34 cellular contexts compared by ENCODE assay signal in genomic region chr16:11292076-11292748, GRCh38. TPM values are rescaled to one million over a fixed set of nuclear protein-coding genes. Genes with fewer than 3 reads are reported as not detected.
"Had no signal": no experiment of that assay in that cellular context is flagged by ENCODE, and none has a peak within 500 bp of the region (broad histone marks: within the 10 kb centered on the region; RNA-seq: fewer than 3 reads in every experiment).

No MANE protein-coding gene starts in this region.

- H3K27me3 ChIP-seq: ascending aorta, breast epithelium, cardiac muscle cell, dorsolateral prefrontal cortex, esophagus muscularis mucosa, gastrocnemius medialis, heart left ventricle had no signal

- H3K36me3 ChIP-seq: ascending aorta, breast epithelium, cardiac muscle cell, esophagus muscularis mucosa, gastrocnemius medialis, heart left ventricle had no signal

- H3K4me3 ChIP-seq: ascending aorta, breast epithelium, cardiac muscle cell, coronary artery, dorsolateral prefrontal cortex, esophagus muscularis mucosa, gastrocnemius medialis, heart left ventricle had no signal

- H3K27ac Mint-ChIP-seq: activated CD4-positive, alpha-beta memory T cell treated with anti-CD3 and anti-CD28 coated beads, Interleukin-2, amount 10 ng/mL, durations not matched to agents 7 days and 5 days; activated naive CD4-positive, alpha-beta T cell treated with anti-CD3 and anti-CD28 coated beads, Interleukin-2, amount 50 U/mL, for 72 hours; activated T-cell treated with anti-CD3 and anti-CD28 coated beads, Interleukin-2, amount 50 U/mL, for 24 hours; activated T-cell treated with anti-CD3 and anti-CD28 coated beads, Interleukin-2, amount 50 U/mL, for 72 hours; brain; dendritic cell treated with granulocyte-macrophage colony-stimulating factor and Interleukin-4, amounts not matched to agents 40 ng/mL and 50 ng/mL, for 4 days; endodermal cell; T-helper 17 cell; T-helper 2 cell treated with Interferon-gamma antibody and Interleukin-4, amounts not matched to agents 5 μg/mL and 100 μg/mL, for 36 hours had no signal

- H3K9me3 Mint-ChIP-seq: activated CD4-positive, alpha-beta memory T cell treated with anti-CD3 and anti-CD28 coated beads, Interleukin-2, amount 10 ng/mL, durations not matched to agents 7 days and 5 days; activated CD4-positive, alpha-beta T cell treated with anti-CD3 and anti-CD28 coated beads, Interleukin-2, amount 10 ng/mL, durations not matched to agents 7 days and 5 days; activated naive CD4-positive, alpha-beta T cell treated with anti-CD3 and anti-CD28 coated beads, Interleukin-2, amount 10 ng/mL, durations not matched to agents 7 days and 5 days; activated naive CD4-positive, alpha-beta T cell treated with anti-CD3 and anti-CD28 coated beads, Interleukin-2, amount 50 U/mL, for 72 hours; activated naive CD8-positive, alpha-beta T cell treated with anti-CD3 and anti-CD28 coated beads, Interleukin-2, amount 10 ng/mL, durations not matched to agents 7 days and 5 days; activated T-cell treated with anti-CD3 and anti-CD28 coated beads, Interleukin-2, amount 50 U/mL, for 24 hours; activated T-cell treated with anti-CD3 and anti-CD28 coated beads, Interleukin-2, amount 50 U/mL, for 72 hours; central memory CD8-positive, alpha-beta T cell; dendritic cell treated with granulocyte-macrophage colony-stimulating factor and Interleukin-4, amounts not matched to agents 40 ng/mL and 50 ng/mL, for 4 days; endodermal cell; T-helper 2 cell treated with Interferon-gamma antibody and Interleukin-4, amounts not matched to agents 5 μg/mL and 100 μg/mL, for 36 hours had no signal

- ATAC-seq: activated naive CD4-positive, alpha-beta T cell treated with anti-CD3 and anti-CD28 coated beads, Interleukin-2, amount 50 U/mL, for 72 hours; activated T-cell treated with anti-CD3 and anti-CD28 coated beads, Interleukin-2, amount 50 U/mL, for 72 hours; foreskin keratinocyte; gastrocnemius medialis; heart left ventricle; T-helper 17 cell had no signal

- H3K4me3 Mint-ChIP-seq: activated CD4-positive, alpha-beta memory T cell treated with anti-CD3 and anti-CD28 coated beads, Interleukin-2, amount 10 ng/mL, durations not matched to agents 7 days and 5 days; activated CD4-positive, alpha-beta T cell treated with anti-CD3 and anti-CD28 coated beads, Interleukin-2, amount 10 ng/mL, durations not matched to agents 7 days and 5 days; activated naive CD4-positive, alpha-beta T cell treated with anti-CD3 and anti-CD28 coated beads, Interleukin-2, amount 10 ng/mL, durations not matched to agents 7 days and 5 days; activated naive CD8-positive, alpha-beta T cell treated with anti-CD3 and anti-CD28 coated beads, Interleukin-2, amount 10 ng/mL, durations not matched to agents 7 days and 5 days; activated T-cell treated with anti-CD3 and anti-CD28 coated beads, Interleukin-2, amount 50 U/mL, for 24 hours; activated T-cell treated with anti-CD3 and anti-CD28 coated beads, Interleukin-2, amount 50 U/mL, for 72 hours; brain; central memory CD8-positive, alpha-beta T cell; dendritic cell treated with granulocyte-macrophage colony-stimulating factor and Interleukin-4, amounts not matched to agents 40 ng/mL and 50 ng/mL, for 4 days; endodermal cell; T-helper 17 cell; T-helper 2 cell treated with Interferon-gamma antibody and Interleukin-4, amounts not matched to agents 5 μg/mL and 100 μg/mL, for 36 hours had no signal

- H3K36me3 Mint-ChIP-seq: activated naive CD4-positive, alpha-beta T cell treated with anti-CD3 and anti-CD28 coated beads, Interleukin-2, amount 50 U/mL, for 72 hours; brain had no signal

- H3K9me3 ChIP-seq: ascending aorta, breast epithelium, esophagus muscularis mucosa, gastrocnemius medialis, heart left ventricle had no signal

- H3K27ac ChIP-seq: ascending aorta, breast epithelium, cardiac muscle cell, coronary artery, dorsolateral prefrontal cortex, esophagus muscularis mucosa, foreskin keratinocyte, gastrocnemius medialis, heart left ventricle had no signal

- DNase-seq: activated CD4-positive, alpha-beta memory T cell treated with anti-CD3 and anti-CD28 coated beads, Interleukin-2, amount 10 ng/mL, durations not matched to agents 7 days and 5 days; activated CD4-positive, alpha-beta T cell treated with anti-CD3 and anti-CD28 coated beads for 1 hour; activated CD4-positive, alpha-beta T cell treated with anti-CD3 and anti-CD28 coated beads for 4 hours; activated CD4-positive, alpha-beta T cell treated with anti-CD3 and anti-CD28 coated beads, Interleukin-2, amount 10 ng/mL, durations not matched to agents 7 days and 5 days; activated CD4-positive, alpha-beta T cell treated with anti-CD3 and anti-CD28 coated beads, Interleukin-2, amount 50 U/mL, for 4 hours; activated CD8-positive, alpha-beta memory T cell treated with anti-CD3 and anti-CD28 coated beads, Interleukin-2, amount 50 U/mL, for 48 hours; activated gamma-delta T cell; activated naive CD4-positive, alpha-beta T cell; activated naive CD4-positive, alpha-beta T cell treated with anti-CD3 and anti-CD28 coated beads, Interleukin-2, amount 10 ng/mL, durations not matched to agents 7 days and 5 days; activated naive CD8-positive, alpha-beta T cell treated with anti-CD3 and anti-CD28 coated beads, Interleukin-2, amount 10 ng/mL, durations not matched to agents 7 days and 5 days; activated T-cell treated with anti-CD3 and anti-CD28 coated beads for 4 hours; activated T-cell treated with anti-CD3 and anti-CD28 coated beads, Interleukin-2, amount 50 U/mL, for 24 hours; activated T-cell treated with anti-CD3 and anti-CD28 coated beads, Interleukin-2, amount 50 U/mL, for 72 hours; dorsolateral prefrontal cortex; effector memory CD4-positive, alpha-beta T cell; endodermal cell; erythroblast; foreskin keratinocyte; gastrocnemius medialis; glutamatergic neuron; heart left ventricle; T-helper 1 cell; T-helper 17 cell had no signal

RNA-seq across cellular contexts. Expression of gene PRM1, which starts 11.1 kb away (rescaled TPM):
- total RNA-seq: activated CD4-positive, alpha-beta memory T cell treated with anti-CD3 and anti-CD28 coated beads, Interleukin-2, amount 10 ng/mL, durations not matched to agents 7 days and 5 days; activated CD4-positive, alpha-beta T cell treated with anti-CD3 and anti-CD28 coated beads, Interleukin-2, amount 10 ng/mL, durations not matched to agents 7 days and 5 days; activated naive CD4-positive, alpha-beta T cell treated with anti-CD3 and anti-CD28 coated beads, Interleukin-2, amount 50 U/mL, for 72 hours; activated naive CD8-positive, alpha-beta T cell treated with anti-CD3 and anti-CD28 coated beads, Interleukin-2, amount 10 ng/mL, durations not matched to agents 7 days and 5 days; activated T-cell treated with anti-CD3 and anti-CD28 coated beads, Interleukin-2, amount 50 U/mL, for 72 hours; ascending aorta; breast epithelium; cardiac muscle cell; cerebellum; dorsolateral prefrontal cortex; endodermal cell; esophagus muscularis mucosa; foreskin keratinocyte; gastrocnemius medialis; heart left ventricle; T-helper 17 cell had no signal
- polyA plus RNA-seq: cardiac muscle cell, foreskin keratinocyte, heart left ventricle had no signal

RNA-seq across cellular contexts. Expression of gene PRM2, which starts 15.9 kb away (rescaled TPM):
- total RNA-seq: activated CD4-positive, alpha-beta memory T cell treated with anti-CD3 and anti-CD28 coated beads, Interleukin-2, amount 10 ng/mL, durations not matched to agents 7 days and 5 days; activated CD4-positive, alpha-beta T cell treated with anti-CD3 and anti-CD28 coated beads, Interleukin-2, amount 10 ng/mL, durations not matched to agents 7 days and 5 days; activated naive CD4-positive, alpha-beta T cell treated with anti-CD3 and anti-CD28 coated beads, Interleukin-2, amount 50 U/mL, for 72 hours; activated naive CD8-positive, alpha-beta T cell treated with anti-CD3 and anti-CD28 coated beads, Interleukin-2, amount 10 ng/mL, durations not matched to agents 7 days and 5 days; activated T-cell treated with anti-CD3 and anti-CD28 coated beads, Interleukin-2, amount 50 U/mL, for 72 hours; ascending aorta; breast epithelium; cerebellum; dorsolateral prefrontal cortex; endodermal cell; esophagus muscularis mucosa; foreskin keratinocyte; gastrocnemius medialis; heart left ventricle; T-helper 17 cell had no signal
- polyA plus RNA-seq: cardiac muscle cell, foreskin keratinocyte, heart left ventricle had no signal

RNA-seq across cellular contexts. Expression of gene PRM3, which starts 18.8 kb away (rescaled TPM):
- total RNA-seq: activated CD4-positive, alpha-beta memory T cell treated with anti-CD3 and anti-CD28 coated beads, Interleukin-2, amount 10 ng/mL, durations not matched to agents 7 days and 5 days; activated CD4-positive, alpha-beta T cell treated with anti-CD3 and anti-CD28 coated beads, Interleukin-2, amount 10 ng/mL, durations not matched to agents 7 days and 5 days; activated naive CD4-positive, alpha-beta T cell treated with anti-CD3 and anti-CD28 coated beads, Interleukin-2, amount 50 U/mL, for 72 hours; activated naive CD8-positive, alpha-beta T cell treated with anti-CD3 and anti-CD28 coated beads, Interleukin-2, amount 10 ng/mL, durations not matched to agents 7 days and 5 days; activated T-cell treated with anti-CD3 and anti-CD28 coated beads, Interleukin-2, amount 50 U/mL, for 72 hours; ascending aorta; breast epithelium; cardiac muscle cell; cerebellum; dorsolateral prefrontal cortex; endodermal cell; esophagus muscularis mucosa; foreskin keratinocyte; gastrocnemius medialis; heart left ventricle; T-helper 17 cell had no signal
- polyA plus RNA-seq: cardiac muscle cell, foreskin keratinocyte, heart left ventricle had no signal

RNA-seq across cellular contexts. Expression of gene TNP2, which starts 23.1 kb away (rescaled TPM):
- total RNA-seq: activated CD4-positive, alpha-beta memory T cell treated with anti-CD3 and anti-CD28 coated beads, Interleukin-2, amount 10 ng/mL, durations not matched to agents 7 days and 5 days; activated CD4-positive, alpha-beta T cell treated with anti-CD3 and anti-CD28 coated beads, Interleukin-2, amount 10 ng/mL, durations not matched to agents 7 days and 5 days; activated naive CD4-positive, alpha-beta T cell treated with anti-CD3 and anti-CD28 coated beads, Interleukin-2, amount 50 U/mL, for 72 hours; activated naive CD8-positive, alpha-beta T cell treated with anti-CD3 and anti-CD28 coated beads, Interleukin-2, amount 10 ng/mL, durations not matched to agents 7 days and 5 days; activated T-cell treated with anti-CD3 and anti-CD28 coated beads, Interleukin-2, amount 50 U/mL, for 72 hours; ascending aorta; breast epithelium; cardiac muscle cell; cerebellum; dorsolateral prefrontal cortex; endodermal cell; esophagus muscularis mucosa; foreskin keratinocyte; gastrocnemius medialis; heart left ventricle; T-helper 17 cell had no signal
- polyA plus RNA-seq: cardiac muscle cell, foreskin keratinocyte, heart left ventricle had no signal
